18 cellular contexts compared by ENCODE assay signal in genomic region chr16:47571049-47571448, GRCh38.
"Had no signal": no experiment of that assay in that cellular context is flagged by ENCODE, and none has a peak within 500 bp of the region (broad histone marks: within the 10 kb centered on the region; RNA-seq: fewer than 3 reads in every experiment).

No MANE protein-coding gene starts in this region.

- H3K4me1 Mint-ChIP-seq: neural crest cell had no signal

- H3K36me3 ChIP-seq: breast epithelium, lower lobe of right lung, pancreas, thyroid gland had no signal

- ATAC-seq: activated naive CD8-positive, alpha-beta T cell treated with anti-CD3 and anti-CD28 coated beads, Interleukin-2, amount 50 U/mL, for 24 hours; activated T-helper 17 cell treated with anti-CD3 and anti-CD28 coated beads, Interleukin-2, amount 50 U/mL, for 72 hours; gastroesophageal sphincter; heart right ventricle; left cardiac atrium; lower lobe of right lung; pancreas; stimulated activated effector memory CD8-positive, alpha-beta T cell treated with anti-CD3 and anti-CD28 coated beads, Interleukin-12 subunit alpha, Interleukin-12 subunit beta, amount 100 ng/mL, for 72 hours had no signal

- H3K4me1 ChIP-seq: breast epithelium, gastroesophageal sphincter, lower lobe of right lung, pancreas, thyroid gland had no signal

- H3K9me3 ChIP-seq: breast epithelium, gastroesophageal sphincter, heart right ventricle, lower lobe of right lung, pancreas, thyroid gland had no signal

- H3K36me3 Mint-ChIP-seq: stimulated activated effector memory CD8-positive, alpha-beta T cell treated with anti-CD3 and anti-CD28 coated beads, Interleukin-12 subunit alpha, Interleukin-12 subunit beta, amount 100 ng/mL, for 72 hours had no signal

- H3K4me3 ChIP-seq: breast epithelium, dorsolateral prefrontal cortex, gastroesophageal sphincter, heart right ventricle, lower lobe of right lung, pancreas, thyroid gland had no signal

- H3K27me3 Mint-ChIP-seq: activated naive CD8-positive, alpha-beta T cell treated with anti-CD3 and anti-CD28 coated beads, Interleukin-2, amount 50 U/mL, for 24 hours; activated T-helper 17 cell treated with anti-CD3 and anti-CD28 coated beads, Interleukin-2, amount 50 U/mL, for 72 hours had no signal

- H3K4me3 Mint-ChIP-seq: activated naive CD8-positive, alpha-beta T cell treated with anti-CD3 and anti-CD28 coated beads, Interleukin-2, amount 50 U/mL, for 24 hours; activated T-helper 17 cell treated with anti-CD3 and anti-CD28 coated beads, Interleukin-2, amount 50 U/mL, for 72 hours; neural crest cell; stimulated activated effector memory CD8-positive, alpha-beta T cell treated with anti-CD3 and anti-CD28 coated beads, Interleukin-12 subunit alpha, Interleukin-12 subunit beta, amount 100 ng/mL, for 72 hours had no signal

- H3K27ac Mint-ChIP-seq: activated naive CD8-positive, alpha-beta T cell treated with anti-CD3 and anti-CD28 coated beads, Interleukin-2, amount 50 U/mL, for 24 hours; activated T-helper 17 cell treated with anti-CD3 and anti-CD28 coated beads, Interleukin-2, amount 50 U/mL, for 72 hours had no signal

- H3K27me3 ChIP-seq: breast epithelium, dorsolateral prefrontal cortex, gastroesophageal sphincter, heart right ventricle, pancreas, thyroid gland had no signal

- DNase-seq: activated CD4-positive, alpha-beta T cell treated with anti-CD3 and anti-CD28 coated beads for 1 hour; activated CD4-positive, alpha-beta T cell treated with anti-CD3 and anti-CD28 coated beads, Interleukin-2, amount 50 U/mL, for 48 hours; activated naive CD4-positive, alpha-beta T cell treated with Interleukin-2 at 50 U/mL for 16 hours; activated naive CD8-positive, alpha-beta T cell treated with anti-CD3 and anti-CD28 coated beads, Interleukin-2, amount 50 U/mL, for 24 hours; aorta; dorsolateral prefrontal cortex; heart right ventricle; left cardiac atrium; lower lobe of right lung; midbrain; pancreas; T1000; thyroid gland had no signal

- H3K27ac ChIP-seq: breast epithelium, dorsolateral prefrontal cortex, gastroesophageal sphincter, heart right ventricle, lower lobe of right lung, pancreas, thyroid gland had no signal
